In genomic region chrX:53260836-53261235, GRCh38 we compare ENCODE assay signal across 1 cellular context.
TF ChIP-seq lines count a peak whose summit lies in the region.

No MANE protein-coding gene starts in this region.

TF ChIP-seq in K562, 482 proteins besides CTCF, POLR2A, EP300 and RAD21 (continued from another document):
- TF ChIP-seq TOE1 (IDR thresholded peaks at IDR 0.05; ENCODE audit: borderline replicate concordance) (no peak), TOE1 (CRISPR knock-in tag; IDR thresholded peaks at IDR 0.05; ENCODE audit: borderline replicate concordance, low read depth) (no peak), ATF1 (CRISPR knock-in tag; IDR thresholded peaks at IDR 0.05) (no peak), ATF1 (tag; IDR thresholded peaks at IDR 0.05) (no peak), DDX20 (tag; IDR thresholded peaks at IDR 0.05; ENCODE audit: low read depth) (no peak), ZBTB33 (CRISPR knock-in tag; IDR thresholded peaks at IDR 0.05) (no peak), TFE3 (CRISPR knock-in tag; IDR thresholded peaks at IDR 0.05) (no peak), SRSF1 (IDR thresholded peaks at IDR 0.05; ENCODE audit: low read depth, low read length) (no peak)
